23 cellular contexts compared by ENCODE assay signal in genomic region chr1:53600001-53600400, GRCh38.
"Had no signal": no experiment of that assay in that cellular context is flagged by ENCODE, and none has a peak within 500 bp of the region (broad histone marks: within the 10 kb centered on the region; RNA-seq: fewer than 3 reads in every experiment).

No MANE protein-coding gene starts in this region.

- H3K4me1 Mint-ChIP-seq: stimulated activated naive B cell treated with anti-CD40 and anti-IgM and Interleukin-4, amounts not matched to agents 10 μg/mL and 1 μg/mL and 100 μg/mL, for 72 hours had no signal

- H3K4me3 ChIP-seq: adrenal gland, ascending aorta, coronary artery, heart left ventricle, ovary, psoas muscle, skin epidermis, thyroid gland had no signal

- H3K36me3 Mint-ChIP-seq: activated naive CD8-positive, alpha-beta T cell; natural killer cell treated with Interleukin-12 subunit alpha and Interleukin-12 subunit beta and Interleukin-15 and Interleukin-18, amount 100 ng/mL, for 72 hours; stimulated activated naive B cell treated with anti-CD40 and anti-IgM and Interleukin-4, amounts not matched to agents 10 μg/mL and 1 μg/mL and 100 μg/mL, for 72 hours had no signal

- DNase-seq: activated CD4-positive, CD25-positive, alpha-beta regulatory T cell treated with anti-CD3 and anti-CD28 coated beads, Interleukin-2, amount 50 U/mL, for 72 hours; adrenal gland; brain microvascular endothelial cell; left ventricle myocardium superior; mammary epithelial cell; midbrain; ovary; stimulated activated CD4-positive, alpha-beta T cell treated with anti-CD3 and anti-CD28 coated beads, Interleukin-15, amount 100 ng/mL, for 24 hours; stimulated activated naive B cell treated with anti-CD40 and anti-IgM and Interleukin-4, amounts not matched to agents 10 μg/mL and 1 μg/mL and 100 μg/mL, for 72 hours; thyroid gland; WERI-Rb-1 had no signal

- H3K4me1 ChIP-seq: adrenal gland, ascending aorta, heart left ventricle, psoas muscle, thyroid gland had no signal

- H3K36me3 ChIP-seq: adrenal gland, ascending aorta, heart left ventricle, ovary, thyroid gland, WERI-Rb-1 had no signal

- H3K27ac ChIP-seq: adrenal gland, ascending aorta, brain microvascular endothelial cell, coronary artery, epithelial cell of prostate, heart left ventricle, ovary, psoas muscle, skin epidermis, thyroid gland, WERI-Rb-1 had no signal

- H3K27me3 Mint-ChIP-seq: activated CD4-positive, alpha-beta T cell treated with anti-CD3 and anti-CD28 coated beads, Interleukin-2, amount 10 ng/mL, durations not matched to agents 7 days and 5 days; activated CD8-positive, alpha-beta T cell treated with anti-CD3 and anti-CD28 coated beads for 36 hours; activated naive CD8-positive, alpha-beta T cell had no signal

- H3K9me3 ChIP-seq: adrenal gland, ascending aorta, heart left ventricle, ovary, psoas muscle, thyroid gland had no signal

- ATAC-seq: heart left ventricle; left ventricle myocardium superior; psoas muscle; right cardiac atrium; SK-N-SH treated with all-trans-retinoic acid at 6 μM for 48 hours; stimulated activated naive B cell treated with anti-CD40 and anti-IgM and Interleukin-4, amounts not matched to agents 10 μg/mL and 1 μg/mL and 100 μg/mL, for 72 hours had no signal

- H3K27ac Mint-ChIP-seq: activated CD8-positive, alpha-beta T cell treated with anti-CD3 and anti-CD28 coated beads for 36 hours; activated naive CD8-positive, alpha-beta T cell; natural killer cell treated with Interleukin-12 subunit alpha and Interleukin-12 subunit beta and Interleukin-15 and Interleukin-18, amount 100 ng/mL, for 72 hours; stimulated activated naive B cell treated with anti-CD40 and anti-IgM and Interleukin-4, amounts not matched to agents 10 μg/mL and 1 μg/mL and 100 μg/mL, for 72 hours had no signal

- H3K27me3 ChIP-seq: adrenal gland, ascending aorta, brain microvascular endothelial cell, heart left ventricle, ovary, thyroid gland had no signal

- H3K4me3 Mint-ChIP-seq: activated CD4-positive, alpha-beta T cell treated with anti-CD3 and anti-CD28 coated beads, Interleukin-2, amount 10 ng/mL, durations not matched to agents 7 days and 5 days; activated CD8-positive, alpha-beta T cell treated with anti-CD3 and anti-CD28 coated beads for 36 hours; activated naive CD8-positive, alpha-beta T cell; natural killer cell treated with Interleukin-12 subunit alpha and Interleukin-12 subunit beta and Interleukin-15 and Interleukin-18, amount 100 ng/mL, for 72 hours; stimulated activated naive B cell treated with anti-CD40 and anti-IgM and Interleukin-4, amounts not matched to agents 10 μg/mL and 1 μg/mL and 100 μg/mL, for 72 hours had no signal

- H3K9me3 Mint-ChIP-seq: activated CD4-positive, alpha-beta T cell treated with anti-CD3 and anti-CD28 coated beads, Interleukin-2, amount 10 ng/mL, durations not matched to agents 7 days and 5 days; activated CD8-positive, alpha-beta T cell treated with anti-CD3 and anti-CD28 coated beads for 36 hours; natural killer cell treated with Interleukin-12 subunit alpha and Interleukin-12 subunit beta and Interleukin-15 and Interleukin-18, amount 100 ng/mL, for 72 hours; stimulated activated naive B cell treated with anti-CD40 and anti-IgM and Interleukin-4, amounts not matched to agents 10 μg/mL and 1 μg/mL and 100 μg/mL, for 72 hours had no signal
